In the genomic region with DNA sequence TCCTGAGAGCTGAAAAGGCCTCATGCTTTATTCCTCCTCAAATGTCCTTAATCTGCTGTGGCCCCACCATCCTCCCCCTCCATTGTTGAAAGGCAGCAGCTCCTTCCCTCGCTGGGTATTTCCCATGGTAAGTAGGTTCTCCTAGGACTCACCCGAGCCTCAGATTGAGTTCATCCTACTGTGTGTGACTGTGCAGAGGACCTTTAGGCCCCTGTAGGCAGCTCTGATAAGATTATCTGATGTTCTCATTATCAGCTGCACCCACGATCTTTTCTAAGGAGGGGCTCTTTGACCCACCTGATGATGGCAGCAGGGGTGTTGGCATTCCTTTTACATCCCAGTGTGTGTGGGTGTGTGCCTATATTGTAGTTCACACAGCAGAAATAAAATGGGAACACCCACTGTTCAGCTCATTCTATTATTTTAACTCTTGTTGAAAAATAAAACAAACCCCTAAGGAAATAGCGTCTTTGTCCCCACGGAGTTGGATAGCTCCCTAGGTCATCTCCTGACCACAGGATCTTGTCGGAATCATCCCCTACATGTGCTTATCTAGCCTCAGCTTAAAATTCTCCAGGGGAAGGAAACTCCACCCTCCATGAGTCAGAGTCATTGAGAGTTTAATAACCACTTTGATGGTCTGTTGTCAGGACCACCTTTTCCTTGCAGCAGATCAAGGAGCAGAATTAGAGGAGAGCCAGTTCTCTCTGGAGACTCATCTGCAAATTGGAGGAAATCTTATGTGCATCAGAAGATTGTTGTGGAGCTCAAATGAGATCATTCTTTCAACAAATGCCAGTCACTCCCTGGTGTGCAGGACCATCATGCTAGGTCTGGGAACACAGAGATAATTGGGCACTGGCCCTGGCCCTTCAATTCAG, we compare ENCODE assay signal across 2 cellular contexts.
TF ChIP-seq lines count a peak whose summit lies in the region.

No MANE protein-coding gene starts in this region.

TF ChIP-seq in IMR-90, 13 proteins besides CTCF, POLR2A, EP300 and RAD21:
- TF ChIP-seq MXI1 (IDR thresholded peaks at IDR 0.05; ENCODE audit: borderline replicate concordance, low read depth, low read length) (no peak), CHD1 (IDR thresholded peaks at IDR 0.05; ENCODE audit: low read depth, low read length) (no peak), MAFK (IDR thresholded peaks at IDR 0.05; ENCODE audit: low read depth, low read length) (no peak), CEBPB (IDR thresholded peaks at IDR 0.05; ENCODE audit: low read depth, low read length) (no peak), RFX5 (IDR thresholded peaks at IDR 0.05; ENCODE audit: low read depth, low read length) (no peak), MAZ (IDR thresholded peaks at IDR 0.05; ENCODE audit: borderline replicate concordance, low read depth, low read length) (no peak), FOS (IDR thresholded peaks at IDR 0.05; ENCODE audit: low read depth, low read length) (no peak)
- TF ChIP-seq, protein P1, sequence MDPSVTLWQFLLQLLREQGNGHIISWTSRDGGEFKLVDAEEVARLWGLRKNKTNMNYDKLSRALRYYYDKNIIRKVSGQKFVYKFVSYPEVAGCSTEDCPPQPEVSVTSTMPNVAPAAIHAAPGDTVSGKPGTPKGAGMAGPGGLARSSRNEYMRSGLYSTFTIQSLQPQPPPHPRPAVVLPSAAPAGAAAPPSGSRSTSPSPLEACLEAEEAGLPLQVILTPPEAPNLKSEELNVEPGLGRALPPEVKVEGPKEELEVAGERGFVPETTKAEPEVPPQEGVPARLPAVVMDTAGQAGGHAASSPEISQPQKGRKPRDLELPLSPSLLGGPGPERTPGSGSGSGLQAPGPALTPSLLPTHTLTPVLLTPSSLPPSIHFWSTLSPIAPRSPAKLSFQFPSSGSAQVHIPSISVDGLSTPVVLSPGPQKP (IDR thresholded peaks at IDR 0.05; ENCODE audit: borderline replicate concordance, low read depth, low read length), result no peak
- TF ChIP-seq, protein P2, sequence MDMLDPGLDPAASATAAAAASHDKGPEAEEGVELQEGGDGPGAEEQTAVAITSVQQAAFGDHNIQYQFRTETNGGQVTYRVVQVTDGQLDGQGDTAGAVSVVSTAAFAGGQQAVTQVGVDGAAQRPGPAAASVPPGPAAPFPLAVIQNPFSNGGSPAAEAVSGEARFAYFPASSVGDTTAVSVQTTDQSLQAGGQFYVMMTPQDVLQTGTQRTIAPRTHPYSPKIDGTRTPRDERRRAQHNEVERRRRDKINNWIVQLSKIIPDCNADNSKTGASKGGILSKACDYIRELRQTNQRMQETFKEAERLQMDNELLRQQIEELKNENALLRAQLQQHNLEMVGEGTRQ (IDR thresholded peaks at IDR 0.05; ENCODE audit: low read depth, low read length), result no peak

TF ChIP-seq in K562, 482 proteins besides CTCF, POLR2A, EP300 and RAD21 (continues in another document):
- TF ChIP-seq, protein P3, sequence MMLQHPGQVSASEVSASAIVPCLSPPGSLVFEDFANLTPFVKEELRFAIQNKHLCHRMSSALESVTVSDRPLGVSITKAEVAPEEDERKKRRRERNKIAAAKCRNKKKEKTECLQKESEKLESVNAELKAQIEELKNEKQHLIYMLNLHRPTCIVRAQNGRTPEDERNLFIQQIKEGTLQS (IDR thresholded peaks at IDR 0.05), result peak; percentile 93
- TF ChIP-seq, protein P3 (CRISPR knock-in tag; conservative IDR thresholded peaks at IDR 0.05), result peak; percentile 59; the same call in 1 of the 2 replicates
- peak; percentile 45 for TF ChIP-seq RFX1 (IDR thresholded peaks at IDR 0.05)
- TF ChIP-seq GTF2A2 (tag; IDR thresholded peaks at IDR 0.05), result 0 out of 2 replicates have a peak, but pooled peaks have one; percentile 20
- TF ChIP-seq, protein P4, sequence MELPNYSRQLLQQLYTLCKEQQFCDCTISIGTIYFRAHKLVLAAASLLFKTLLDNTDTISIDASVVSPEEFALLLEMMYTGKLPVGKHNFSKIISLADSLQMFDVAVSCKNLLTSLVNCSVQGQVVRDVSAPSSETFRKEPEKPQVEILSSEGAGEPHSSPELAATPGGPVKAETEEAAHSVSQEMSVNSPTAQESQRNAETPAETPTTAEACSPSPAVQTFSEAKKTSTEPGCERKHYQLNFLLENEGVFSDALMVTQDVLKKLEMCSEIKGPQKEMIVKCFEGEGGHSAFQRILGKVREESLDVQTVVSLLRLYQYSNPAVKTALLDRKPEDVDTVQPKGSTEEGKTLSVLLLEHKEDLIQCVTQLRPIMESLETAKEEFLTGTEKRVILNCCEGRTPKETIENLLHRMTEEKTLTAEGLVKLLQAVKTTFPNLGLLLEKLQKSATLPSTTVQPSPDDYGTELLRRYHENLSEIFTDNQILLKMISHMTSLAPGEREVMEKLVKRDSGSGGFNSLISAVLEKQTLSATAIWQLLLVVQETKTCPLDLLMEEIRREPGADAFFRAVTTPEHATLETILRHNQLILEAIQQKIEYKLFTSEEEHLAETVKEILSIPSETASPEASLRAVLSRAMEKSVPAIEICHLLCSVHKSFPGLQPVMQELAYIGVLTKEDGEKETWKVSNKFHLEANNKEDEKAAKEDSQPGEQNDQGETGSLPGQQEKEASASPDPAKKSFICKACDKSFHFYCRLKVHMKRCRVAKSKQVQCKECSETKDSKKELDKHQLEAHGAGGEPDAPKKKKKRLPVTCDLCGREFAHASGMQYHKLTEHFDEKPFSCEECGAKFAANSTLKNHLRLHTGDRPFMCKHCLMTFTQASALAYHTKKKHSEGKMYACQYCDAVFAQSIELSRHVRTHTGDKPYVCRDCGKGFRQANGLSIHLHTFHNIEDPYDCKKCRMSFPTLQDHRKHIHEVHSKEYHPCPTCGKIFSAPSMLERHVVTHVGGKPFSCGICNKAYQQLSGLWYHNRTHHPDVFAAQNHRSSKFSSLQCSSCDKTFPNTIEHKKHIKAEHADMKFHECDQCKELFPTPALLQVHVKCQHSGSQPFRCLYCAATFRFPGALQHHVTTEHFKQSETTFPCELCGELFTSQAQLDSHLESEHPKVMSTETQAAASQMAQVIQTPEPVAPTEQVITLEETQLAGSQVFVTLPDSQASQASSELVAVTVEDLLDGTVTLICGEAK (IDR thresholded peaks at IDR 0.05), result no peak
- TF ChIP-seq, protein P4 (CRISPR knock-in tag; IDR thresholded peaks at IDR 0.05), result no peak
- TF ChIP-seq, protein P5, sequence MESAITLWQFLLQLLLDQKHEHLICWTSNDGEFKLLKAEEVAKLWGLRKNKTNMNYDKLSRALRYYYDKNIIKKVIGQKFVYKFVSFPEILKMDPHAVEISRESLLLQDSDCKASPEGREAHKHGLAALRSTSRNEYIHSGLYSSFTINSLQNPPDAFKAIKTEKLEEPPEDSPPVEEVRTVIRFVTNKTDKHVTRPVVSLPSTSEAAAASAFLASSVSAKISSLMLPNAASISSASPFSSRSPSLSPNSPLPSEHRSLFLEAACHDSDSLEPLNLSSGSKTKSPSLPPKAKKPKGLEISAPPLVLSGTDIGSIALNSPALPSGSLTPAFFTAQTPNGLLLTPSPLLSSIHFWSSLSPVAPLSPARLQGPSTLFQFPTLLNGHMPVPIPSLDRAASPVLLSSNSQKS (CRISPR knock-in tag; IDR thresholded peaks at IDR 0.05), result no peak
- TF ChIP-seq, protein P6, sequence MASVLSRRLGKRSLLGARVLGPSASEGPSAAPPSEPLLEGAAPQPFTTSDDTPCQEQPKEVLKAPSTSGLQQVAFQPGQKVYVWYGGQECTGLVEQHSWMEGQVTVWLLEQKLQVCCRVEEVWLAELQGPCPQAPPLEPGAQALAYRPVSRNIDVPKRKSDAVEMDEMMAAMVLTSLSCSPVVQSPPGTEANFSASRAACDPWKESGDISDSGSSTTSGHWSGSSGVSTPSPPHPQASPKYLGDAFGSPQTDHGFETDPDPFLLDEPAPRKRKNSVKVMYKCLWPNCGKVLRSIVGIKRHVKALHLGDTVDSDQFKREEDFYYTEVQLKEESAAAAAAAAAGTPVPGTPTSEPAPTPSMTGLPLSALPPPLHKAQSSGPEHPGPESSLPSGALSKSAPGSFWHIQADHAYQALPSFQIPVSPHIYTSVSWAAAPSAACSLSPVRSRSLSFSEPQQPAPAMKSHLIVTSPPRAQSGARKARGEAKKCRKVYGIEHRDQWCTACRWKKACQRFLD (CRISPR knock-in tag; IDR thresholded peaks at IDR 0.05), result 0 out of 2 replicates have a peak, but pooled peaks have one; percentile 48
- TF ChIP-seq, protein P7, sequence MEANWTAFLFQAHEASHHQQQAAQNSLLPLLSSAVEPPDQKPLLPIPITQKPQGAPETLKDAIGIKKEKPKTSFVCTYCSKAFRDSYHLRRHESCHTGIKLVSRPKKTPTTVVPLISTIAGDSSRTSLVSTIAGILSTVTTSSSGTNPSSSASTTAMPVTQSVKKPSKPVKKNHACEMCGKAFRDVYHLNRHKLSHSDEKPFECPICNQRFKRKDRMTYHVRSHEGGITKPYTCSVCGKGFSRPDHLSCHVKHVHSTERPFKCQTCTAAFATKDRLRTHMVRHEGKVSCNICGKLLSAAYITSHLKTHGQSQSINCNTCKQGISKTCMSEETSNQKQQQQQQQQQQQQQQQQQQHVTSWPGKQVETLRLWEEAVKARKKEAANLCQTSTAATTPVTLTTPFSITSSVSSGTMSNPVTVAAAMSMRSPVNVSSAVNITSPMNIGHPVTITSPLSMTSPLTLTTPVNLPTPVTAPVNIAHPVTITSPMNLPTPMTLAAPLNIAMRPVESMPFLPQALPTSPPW (CRISPR knock-in tag; IDR thresholded peaks at IDR 0.05), result peak; percentile 72
- TF ChIP-seq CBX2 (IDR thresholded peaks at IDR 0.05; ENCODE audit: insufficient read depth, low read length, poor library complexity, severe bottlenecking), result no peak
- no peak for TF ChIP-seq SNRNP70 (optimal IDR thresholded peaks at IDR 0.05; ENCODE audit: low read depth, low read length)
- TF ChIP-seq SOX6 (IDR thresholded peaks at IDR 0.05), result peak; percentile 85
- peak; percentile 73 for TF ChIP-seq NFIC (IDR thresholded peaks at IDR 0.05)
- TF ChIP-seq ZNF212 (CRISPR knock-in tag; IDR thresholded peaks at IDR 0.05), result no peak
- TF ChIP-seq EGR1 (conservative IDR thresholded peaks at IDR 0.05), result peak; percentile 43
- TF ChIP-seq MYNN (IDR thresholded peaks at IDR 0.05), result 0 out of 2 replicates have a peak, but pooled peaks have one; percentile 15
- no peak for TF ChIP-seq MYNN (CRISPR knock-in tag; IDR thresholded peaks at IDR 0.05)
- no peak for TF ChIP-seq ZNF584 (CRISPR knock-in tag; IDR thresholded peaks at IDR 0.05; ENCODE audit: low read depth)
- TF ChIP-seq, protein P8, sequence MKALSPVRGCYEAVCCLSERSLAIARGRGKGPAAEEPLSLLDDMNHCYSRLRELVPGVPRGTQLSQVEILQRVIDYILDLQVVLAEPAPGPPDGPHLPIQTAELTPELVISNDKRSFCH (CRISPR knock-in tag; IDR thresholded peaks at IDR 0.05), result no peak
- TF ChIP-seq, protein P8 (tag; IDR thresholded peaks at IDR 0.05), result peak; percentile 34; the same call in 1 of the 2 replicates
- peak; percentile 74 for TF ChIP-seq NBN (IDR thresholded peaks at IDR 0.05; ENCODE audit: low read depth)
- TF ChIP-seq SP2 (IDR thresholded peaks at IDR 0.05; ENCODE audit: extremely low read depth, low read depth, low read length, poor library complexity, severe bottlenecking), result no peak
- no peak for TF ChIP-seq TGIF2 (CRISPR knock-in tag; IDR thresholded peaks at IDR 0.05)
- no peak for TF ChIP-seq BRCA1 (IDR thresholded peaks at IDR 0.05)
- no peak for TF ChIP-seq BRCA1 (CRISPR knock-in tag; IDR thresholded peaks at IDR 0.05)
- TF ChIP-seq CXXC5 (CRISPR knock-in tag; IDR thresholded peaks at IDR 0.05), result peak; percentile 79
- TF ChIP-seq, protein P9, sequence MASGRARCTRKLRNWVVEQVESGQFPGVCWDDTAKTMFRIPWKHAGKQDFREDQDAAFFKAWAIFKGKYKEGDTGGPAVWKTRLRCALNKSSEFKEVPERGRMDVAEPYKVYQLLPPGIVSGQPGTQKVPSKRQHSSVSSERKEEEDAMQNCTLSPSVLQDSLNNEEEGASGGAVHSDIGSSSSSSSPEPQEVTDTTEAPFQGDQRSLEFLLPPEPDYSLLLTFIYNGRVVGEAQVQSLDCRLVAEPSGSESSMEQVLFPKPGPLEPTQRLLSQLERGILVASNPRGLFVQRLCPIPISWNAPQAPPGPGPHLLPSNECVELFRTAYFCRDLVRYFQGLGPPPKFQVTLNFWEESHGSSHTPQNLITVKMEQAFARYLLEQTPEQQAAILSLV (tag; IDR thresholded peaks at IDR 0.05), result no peak
- 0 out of 2 replicates have a peak, but pooled peaks have one; percentile 52 for TF ChIP-seq ZBTB7A (IDR thresholded peaks at IDR 0.05; ENCODE audit: borderline replicate concordance, control insufficient read depth, low read depth, low read length)
- TF ChIP-seq TEAD4 (IDR thresholded peaks at IDR 0.05; ENCODE audit: low read length), result peak; percentile 96
- no peak for TF ChIP-seq TEAD4 (CRISPR knock-in tag; IDR thresholded peaks at IDR 0.05; ENCODE audit: borderline replicate concordance)
- peak; percentile 51 for TF ChIP-seq NFE2 (IDR thresholded peaks at IDR 0.05; ENCODE audit: low read depth)
- TF ChIP-seq MAFG (tag; conservative IDR thresholded peaks at IDR 0.05), result peak; percentile 25; the same call in 1 of the 2 replicates
- TF ChIP-seq TAF1 (IDR thresholded peaks at IDR 0.05; ENCODE audit: control insufficient read depth, extremely low read depth, insufficient read depth, low read length, severe bottlenecking), result peak; percentile 25
